Comparison of ENCODE assay signal across 8 cellular contexts in genomic region chr3:51968175-51968681, GRCh38. TPM values are rescaled to one million over a fixed set of nuclear protein-coding genes. Genes with fewer than 3 reads are reported as not detected.
DNase-seq lines count a peak whose midpoint lies in the region; ATAC-seq lines count a peak whose summit lies in the region.

No MANE protein-coding gene starts in this region.

- no peak overlapping the region for H3K27ac Mint-ChIP-seq in activated naive CD4-positive, alpha-beta T cell treated with anti-CD3 and anti-CD28 coated beads, Interleukin-2, amount 50 U/mL, for 24 hours
- no peak overlapping the region for H3K27ac Mint-ChIP-seq in activated T-helper 17 cell treated with anti-CD3 and anti-CD28 coated beads, Interleukin-2, amount 50 U/mL, for 72 hours
- peak overlapping the region; percentile 60 for H3K27ac Mint-ChIP-seq in stimulated activated effector memory CD8-positive, alpha-beta T cell treated with anti-CD3 and anti-CD28 coated beads, Interleukin-12 subunit alpha, Interleukin-12 subunit beta, amount 100 ng/mL, for 72 hours

- peak overlapping the region; percentile 83 for H3K4me3 Mint-ChIP-seq in activated naive CD4-positive, alpha-beta T cell treated with anti-CD3 and anti-CD28 coated beads, Interleukin-2, amount 50 U/mL, for 24 hours
- H3K4me3 Mint-ChIP-seq in activated T-helper 17 cell treated with anti-CD3 and anti-CD28 coated beads, Interleukin-2, amount 50 U/mL, for 72 hours = peak overlapping the region; percentile 71
- H3K4me3 Mint-ChIP-seq in stimulated activated effector memory CD8-positive, alpha-beta T cell treated with anti-CD3 and anti-CD28 coated beads, Interleukin-12 subunit alpha, Interleukin-12 subunit beta, amount 100 ng/mL, for 72 hours = peak overlapping the region; percentile 77

- no peaks in the 10 kb centered on the region for H3K27me3 Mint-ChIP-seq in activated naive CD4-positive, alpha-beta T cell treated with anti-CD3 and anti-CD28 coated beads, Interleukin-2, amount 50 U/mL, for 24 hours
- no peaks in the 10 kb centered on the region for H3K27me3 Mint-ChIP-seq in activated T-helper 17 cell treated with anti-CD3 and anti-CD28 coated beads, Interleukin-2, amount 50 U/mL, for 72 hours

- peaks cover 19% of the 10 kb centered on the region for H3K4me1 ChIP-seq in iPS DF 6.9 (ENCODE audit: control insufficient read depth, insufficient read depth, low read length)

- H3K27me3 ChIP-seq in iPS DF 6.9 (ENCODE audit: control insufficient read depth, insufficient read depth, low read length) = no peaks in the 10 kb centered on the region

- no peaks in the 10 kb centered on the region for H3K9me3 ChIP-seq in iPS DF 6.9 (ENCODE audit: control insufficient read depth, insufficient read depth, low read length)

- no peak for ATAC-seq in activated T-helper 17 cell treated with anti-CD3 and anti-CD28 coated beads, Interleukin-2, amount 50 U/mL, for 72 hours (replicated peaks)
- ATAC-seq in stimulated activated effector memory CD8-positive, alpha-beta T cell treated with anti-CD3 and anti-CD28 coated beads, Interleukin-12 subunit alpha, Interleukin-12 subunit beta, amount 100 ng/mL, for 72 hours = no peak
- ATAC-seq in HG02610 (IDR thresholded peaks at IDR 0.05; ENCODE audit: unreplicated experiment) = no peak
- ATAC-seq in GM21526 (IDR thresholded peaks at IDR 0.05; ENCODE audit: low FRiP score, unreplicated experiment) = no peak

- H3K27ac ChIP-seq in iPS DF 6.9 (ENCODE audit: low read length) = no peak overlapping the region

- no peaks in the 10 kb centered on the region for H3K9me3 Mint-ChIP-seq in activated naive CD4-positive, alpha-beta T cell treated with anti-CD3 and anti-CD28 coated beads, Interleukin-2, amount 50 U/mL, for 24 hours
- no peaks in the 10 kb centered on the region for H3K9me3 Mint-ChIP-seq in activated T-helper 17 cell treated with anti-CD3 and anti-CD28 coated beads, Interleukin-2, amount 50 U/mL, for 72 hours
- H3K9me3 Mint-ChIP-seq in stimulated activated effector memory CD8-positive, alpha-beta T cell treated with anti-CD3 and anti-CD28 coated beads, Interleukin-12 subunit alpha, Interleukin-12 subunit beta, amount 100 ng/mL, for 72 hours = no peaks in the 10 kb centered on the region

- H3K4me1 Mint-ChIP-seq in activated naive CD4-positive, alpha-beta T cell treated with anti-CD3 and anti-CD28 coated beads, Interleukin-2, amount 50 U/mL, for 24 hours = peaks cover 27% of the 10 kb centered on the region
- H3K4me1 Mint-ChIP-seq in activated T-helper 17 cell treated with anti-CD3 and anti-CD28 coated beads, Interleukin-2, amount 50 U/mL, for 72 hours = peaks cover 14% of the 10 kb centered on the region
- H3K4me1 Mint-ChIP-seq in stimulated activated effector memory CD8-positive, alpha-beta T cell treated with anti-CD3 and anti-CD28 coated beads, Interleukin-12 subunit alpha, Interleukin-12 subunit beta, amount 100 ng/mL, for 72 hours = peaks cover 41% of the 10 kb centered on the region

- no CpG with 5 or more reads among the region's 11 CpGs for WGBS in iPS DF 6.9 (ENCODE audit: insufficient coverage, insufficient read length)

- H3K36me3 ChIP-seq in iPS DF 6.9 (ENCODE audit: control insufficient read depth, insufficient read depth, low read length) = no peaks in the 10 kb centered on the region

- H3K4me3 ChIP-seq in iPS DF 6.9 (ENCODE audit: low read length) = peak overlapping the region; percentile 62; the same call in 1 of the 2 replicates

- no peaks in the 10 kb centered on the region for H3K36me3 Mint-ChIP-seq in activated naive CD4-positive, alpha-beta T cell treated with anti-CD3 and anti-CD28 coated beads, Interleukin-2, amount 50 U/mL, for 24 hours
- H3K36me3 Mint-ChIP-seq in activated T-helper 17 cell treated with anti-CD3 and anti-CD28 coated beads, Interleukin-2, amount 50 U/mL, for 72 hours (ENCODE audit: low read depth) = no peaks in the 10 kb centered on the region
- peaks cover 6% of the 10 kb centered on the region for H3K36me3 Mint-ChIP-seq in stimulated activated effector memory CD8-positive, alpha-beta T cell treated with anti-CD3 and anti-CD28 coated beads, Interleukin-12 subunit alpha, Interleukin-12 subunit beta, amount 100 ng/mL, for 72 hours

- DNase-seq in activated naive CD4-positive, alpha-beta T cell treated with Interleukin-2 at 50 U/mL for 16 hours = no peak
- no peak for DNase-seq in iPS DF 6.9 (ENCODE audit: low read depth, low spot score)
- no peak for DNase-seq in stimulated activated effector memory CD8-positive, alpha-beta T cell treated with anti-CD3 and anti-CD28 coated beads, Interleukin-12 subunit alpha, Interleukin-12 subunit beta, amount 100 ng/mL, for 72 hours (ENCODE audit: low spot score in 2 of 2)
- no peak for DNase-seq in central memory CD4-positive, alpha-beta T cell

RNA-seq across cellular contexts. Expression of gene PCBP4, which starts 1.0 kb away (rescaled TPM):
- 10 to 100 TPM; 16.4 to 18.5 TPM for total RNA-seq in activated T-helper 17 cell treated with anti-CD3 and anti-CD28 coated beads, Interleukin-2, amount 50 U/mL, for 72 hours

RNA-seq across cellular contexts. Expression of gene ABHD14B, which starts 5.6 kb away (rescaled TPM):
- total RNA-seq in activated T-helper 17 cell treated with anti-CD3 and anti-CD28 coated beads, Interleukin-2, amount 50 U/mL, for 72 hours = 10 to 100 TPM; 34.4 to 42.0 TPM

RNA-seq across cellular contexts. Expression of gene ABHD14A, which starts 6.6 kb away (rescaled TPM):
- total RNA-seq in activated T-helper 17 cell treated with anti-CD3 and anti-CD28 coated beads, Interleukin-2, amount 50 U/mL, for 72 hours = 10 to 100 TPM; 10.5 to 11.1 TPM

RNA-seq across cellular contexts. Expression of gene GPR62, which starts 13.0 kb away (rescaled TPM):
- total RNA-seq in activated T-helper 17 cell treated with anti-CD3 and anti-CD28 coated beads, Interleukin-2, amount 50 U/mL, for 72 hours = not detected

RNA-seq across cellular contexts. Expression of gene ACY1, which starts 15.1 kb away (rescaled TPM):
- total RNA-seq in activated T-helper 17 cell treated with anti-CD3 and anti-CD28 coated beads, Interleukin-2, amount 50 U/mL, for 72 hours = 10 to 100 TPM; 39.5 to 49.9 TPM
